33 cellular contexts compared by ENCODE assay signal in the genomic region with DNA sequence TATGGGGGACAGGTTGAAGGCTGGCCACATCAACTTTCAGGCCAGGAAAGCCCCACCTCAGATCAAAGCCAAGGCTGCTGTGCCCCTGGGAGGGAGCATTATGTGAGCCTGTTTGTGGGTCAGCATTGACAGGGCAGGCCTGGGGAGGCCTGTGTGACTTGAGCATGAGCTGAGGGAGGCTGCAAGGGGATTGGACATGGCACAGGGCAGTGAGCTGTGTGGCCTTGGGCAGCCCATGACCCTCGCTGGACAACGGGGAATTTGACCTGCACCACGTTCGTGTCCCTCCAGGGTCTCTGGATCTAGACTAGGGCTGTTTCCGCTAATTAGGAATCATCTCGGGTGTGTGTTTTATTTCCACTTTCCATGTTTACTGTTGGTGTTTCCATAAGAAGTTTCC. TPM values are rescaled to one million over a fixed set of nuclear protein-coding genes. Genes with fewer than 3 reads are reported as not detected.
"Had no signal": no experiment of that assay in that cellular context is flagged by ENCODE, and none has a peak within 500 bp of the region (broad histone marks: within the 10 kb centered on the region; RNA-seq: fewer than 3 reads in every experiment).

No MANE protein-coding gene starts in this region.

- H3K4me3 ChIP-seq: left lung, lower lobe of right lung, right atrium auricular region, smooth muscle cell, thoracic aorta had no signal

- H3K9me3 Mint-ChIP-seq: activated CD8-positive, alpha-beta T cell treated with anti-CD3 and anti-CD28 coated beads for 36 hours; activated naive CD8-positive, alpha-beta T cell treated with anti-CD3 and anti-CD28 coated beads for 36 hours; activated T-cell treated with anti-CD3 and anti-CD28 coated beads, Interleukin-2, amount 50 U/mL, for 4 hours; activated T-helper 2 cell treated with anti-CD3 and anti-CD28 coated beads, Interferon-gamma antibody, Interleukin-2, Interleukin-4, amounts not matched to agents 10 μg/mL and 5 μg/mL and 100 μg/mL, durations not matched to agents 14 hours and 24 hours and 36 hours; nephron had no signal

- H3K4me2 ChIP-seq: smooth muscle cell had no signal

- H2AFZ ChIP-seq: parathyroid adenoma had no signal

- H3K27me3 Mint-ChIP-seq: activated CD8-positive, alpha-beta T cell treated with anti-CD3 and anti-CD28 coated beads for 36 hours; activated naive CD8-positive, alpha-beta T cell treated with anti-CD3 and anti-CD28 coated beads for 36 hours had no signal

- H3K4me1 ChIP-seq: parathyroid adenoma had no signal

- ATAC-seq: activated CD8-positive, alpha-beta T cell treated with anti-CD3 and anti-CD28 coated beads for 36 hours; activated T-cell treated with anti-CD3 and anti-CD28 coated beads, Interleukin-2, amount 50 U/mL, for 4 hours; esophagus mucosa; left lung; lower lobe of right lung had no signal

- H3K36me3 ChIP-seq: brain microvascular endothelial cell, left lung, lower lobe of right lung, right atrium auricular region, thoracic aorta had no signal

- H3K4me1 Mint-ChIP-seq: nephron had no signal

- H3K79me2 ChIP-seq: parathyroid adenoma had no signal

- DNase-seq: activated CD4-positive, alpha-beta T cell treated with anti-CD3 and anti-CD28 coated beads, Interleukin-2, amount 50 U/mL, for 1 hour; activated CD4-positive, CD25-positive, alpha-beta regulatory T cell treated with anti-CD3 and anti-CD28 coated beads, Interleukin-2, amount 50 U/mL, for 72 hours; activated CD8-positive, alpha-beta T cell treated with anti-CD3 and anti-CD28 coated beads for 36 hours; activated naive CD4-positive, alpha-beta T cell; activated naive CD8-positive, alpha-beta T cell treated with anti-CD3 and anti-CD28 coated beads for 36 hours; activated T-cell treated with anti-CD3 and anti-CD28 coated beads, Interleukin-2, amount 50 U/mL, for 4 hours; brain microvascular endothelial cell; cortex of kidney; foreskin fibroblast; head of caudate nucleus; hypothalamus; kidney glomerular epithelial cell; left lung; lower lobe of right lung; mesenchymal stem cell; stimulated activated CD4-positive, alpha-beta T cell treated with anti-CD3 and anti-CD28 coated beads, Interleukin-15, amount 100 ng/mL, for 24 hours; stimulated activated CD4-positive, alpha-beta T cell treated with anti-CD3 and anti-CD28 coated beads, Interleukin-2, amount 100 ng/mL, for 24 hours; stimulated activated naive CD4-positive, alpha-beta T cell treated with Interleukin-2 at 50 U/mL for 16 hours; T-helper 2 cell; trophoblast cell had no signal

- H3K9me3 ChIP-seq: left lung, lower lobe of right lung, right atrium auricular region, thoracic aorta had no signal

- H3K27ac Mint-ChIP-seq: activated CD8-positive, alpha-beta T cell treated with anti-CD3 and anti-CD28 coated beads for 36 hours; activated T-helper 2 cell treated with anti-CD3 and anti-CD28 coated beads, Interferon-gamma antibody, Interleukin-2, Interleukin-4, amounts not matched to agents 10 μg/mL and 5 μg/mL and 100 μg/mL, durations not matched to agents 14 hours and 24 hours and 36 hours; nephron had no signal

- H3K4me3 Mint-ChIP-seq: activated CD8-positive, alpha-beta T cell treated with anti-CD3 and anti-CD28 coated beads for 36 hours; activated naive CD8-positive, alpha-beta T cell treated with anti-CD3 and anti-CD28 coated beads for 36 hours; activated T-cell treated with anti-CD3 and anti-CD28 coated beads, Interleukin-2, amount 50 U/mL, for 4 hours; nephron had no signal

- H3K27ac ChIP-seq: brain microvascular endothelial cell, left lung, lower lobe of right lung, parathyroid adenoma, right atrium auricular region, thoracic aorta had no signal

- FAIRE-seq: astrocyte, urothelium cell line had no signal

- H3K36me3 Mint-ChIP-seq: activated naive CD8-positive, alpha-beta T cell treated with anti-CD3 and anti-CD28 coated beads for 36 hours had no signal

- H3K27me3 ChIP-seq: brain microvascular endothelial cell, left lung, right atrium auricular region had no signal

- H3K9ac ChIP-seq: parathyroid adenoma had no signal

RNA-seq across cellular contexts. Expression of a gene that starts 17.5 kb away (rescaled TPM):
- total RNA-seq: activated T-helper 2 cell treated with anti-CD3 and anti-CD28 coated beads, Interferon-gamma antibody, Interleukin-2, Interleukin-4, amounts not matched to agents 10 μg/mL and 5 μg/mL and 100 μg/mL, durations not matched to agents 14 hours and 24 hours and 36 hours; cardiac septum; cerebellum; esophagus mucosa; lower lobe of right lung; pulmonary artery endothelial cell; smooth muscle cell; thoracic aorta had no signal
- polyA plus RNA-seq: smooth muscle cell had no signal

RNA-seq across cellular contexts. Expression of a gene that starts 34.6 kb away (rescaled TPM):
- total RNA-seq: activated CD8-positive, alpha-beta T cell treated with anti-CD3 and anti-CD28 coated beads for 36 hours; activated naive CD8-positive, alpha-beta T cell treated with anti-CD3 and anti-CD28 coated beads for 36 hours; activated T-cell treated with anti-CD3 and anti-CD28 coated beads, Interleukin-2, amount 50 U/mL, for 4 hours; activated T-helper 2 cell treated with anti-CD3 and anti-CD28 coated beads, Interferon-gamma antibody, Interleukin-2, Interleukin-4, amounts not matched to agents 10 μg/mL and 5 μg/mL and 100 μg/mL, durations not matched to agents 14 hours and 24 hours and 36 hours; esophagus mucosa; mononuclear cell had no signal
